8 cellular contexts compared by ENCODE assay signal in the genomic region with DNA sequence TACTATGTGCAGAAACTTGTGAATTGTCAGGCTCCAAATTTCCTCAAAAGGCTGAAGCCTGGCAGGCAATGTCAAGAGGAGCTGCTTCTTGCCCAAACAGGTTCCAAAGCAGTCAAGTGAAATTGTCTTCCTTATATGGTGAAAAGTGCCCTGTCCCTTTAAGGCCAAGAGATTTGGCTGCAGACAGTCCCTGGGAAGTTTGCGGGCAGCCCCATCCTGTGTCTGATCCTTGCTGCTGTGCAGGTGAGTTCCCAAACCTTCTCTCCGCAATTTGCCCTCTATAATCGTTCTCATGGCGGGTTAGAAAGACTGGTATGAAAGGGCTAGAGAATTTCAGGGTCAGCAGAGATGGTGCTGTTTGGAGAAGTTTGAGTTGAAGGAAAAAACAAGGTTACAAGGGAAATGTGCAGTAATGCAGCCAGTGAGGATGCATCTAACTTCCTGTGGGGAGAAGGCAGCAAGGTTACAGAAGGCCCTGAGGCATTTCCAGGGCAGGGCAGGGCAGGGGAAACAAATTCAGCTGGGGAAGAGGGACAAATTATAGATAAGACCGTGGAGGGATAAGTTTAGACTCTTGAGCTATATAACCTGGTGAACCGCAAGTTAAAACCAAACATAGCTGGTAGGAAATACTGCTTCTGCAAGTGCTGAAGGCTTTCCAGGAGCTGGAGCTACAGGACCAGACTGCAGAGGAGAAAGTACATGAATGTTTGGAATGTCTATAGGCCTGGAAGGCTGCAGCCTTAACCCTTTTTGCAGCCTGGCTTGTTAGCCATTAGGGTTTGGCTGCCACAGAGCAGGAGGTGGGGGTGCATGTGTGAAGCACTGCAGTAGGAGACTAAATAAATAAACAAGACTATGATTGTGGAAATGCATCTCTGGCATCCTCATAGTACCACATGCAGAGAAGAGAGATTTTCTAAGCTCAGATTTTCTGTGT.
A peak's percentile ranks its signal among the peaks of the same experiment; 100 is the strongest.
DNase-seq lines count a peak whose midpoint lies in the region; ATAC-seq and TF ChIP-seq lines count a peak whose summit lies in the region.

No MANE protein-coding gene starts in this region.

- intact Hi-C loops in heart right ventricle (cut with DNase I): loop anchor here in 4 of 10 donors (10.0 kb wide), 3 partner anchors 58 to 118 kb away; no protein-coding TSS in a partner anchor

- no peaks in the 10 kb centered on the region for H3K9me3 ChIP-seq in heart right ventricle

- peak; percentile 74 to 92 (median 84) for ATAC-seq in heart right ventricle
- ATAC-seq in HG02970 (IDR thresholded peaks at IDR 0.05; ENCODE audit: low FRiP score, unreplicated experiment): no peak

- no peaks in the 10 kb centered on the region for H3K27me3 ChIP-seq in heart right ventricle

- no peak for TF ChIP-seq CTCF in VCaP (conservative IDR thresholded peaks at IDR 0.05)
- TF ChIP-seq CTCF in heart right ventricle (IDR thresholded peaks at IDR 0.05): peak in 4 of 9 donors; percentile 11 to 47 (median 36)
- TF ChIP-seq CTCF in retinal pigment epithelial cell (conservative IDR thresholded peaks at IDR 0.05; ENCODE audit: low read depth, low read length): peak; percentile 18

- H3K36me3 ChIP-seq in heart right ventricle: no peaks in the 10 kb centered on the region

- 15 to 16% methylated on average over 6 of the region's 6 CpGs for WGBS in heart right ventricle, 2 donors

- peak overlapping the region; percentile 54 for H3K27ac ChIP-seq in VCaP
- peak overlapping the region in 9 of 10 donors; percentile 2 to 67 (median 53) for H3K27ac ChIP-seq in heart right ventricle

- H3K4me1 ChIP-seq in heart right ventricle: peaks cover 0 to 20% (median 13%) of the 10 kb centered on the region in 9 donors

- peak; percentile 61 for DNase-seq in H4 (ENCODE audit: low spot score)
- DNase-seq in heart right ventricle: no peak
- peak; percentile 60 for DNase-seq in retinal pigment epithelial cell (ENCODE audit: low read depth)
- no peak for DNase-seq in DMS79 (lab: John Stamatoyannopoulos, UW)
- no peak for DNase-seq in HUDEP-2 (lab: John Stamatoyannopoulos, UW; ENCODE audit: unreplicated experiment in 76 of 76)
- no peak for DNase-seq in stimulated activated naive CD4-positive, alpha-beta T cell treated with Interleukin-2 at 50 U/mL for 16 hours (lab: John Stamatoyannopoulos, UW)

- H3K4me3 ChIP-seq in heart right ventricle (peak overlapping the region in 9 of 10 donors; percentile 3 to 48 (median 34)), retinal pigment epithelial cell (ENCODE audit: low read length) (peak overlapping the region; percentile 49)

Comparison
In these comparisons a context has a peak if more than half of its experiments do, and no peak if none do; other contexts are left out.
1. DNase-seq: peak in H4 (single experiment) and retinal pigment epithelial cell (single experiment); none in heart right ventricle (0 of 2), DMS79 (single experiment), HUDEP-2 (0 of 76) and stimulated activated naive CD4-positive, alpha-beta T cell treated with Interleukin-2 at 50 U/mL for 16 hours (single experiment).